Comparison of ENCODE assay signal across 28 cellular contexts in genomic region chr10:5325076-5325475, GRCh38. TPM values are rescaled to one million over a fixed set of nuclear protein-coding genes. Genes with fewer than 3 reads are reported as not detected.
"Had no signal": no experiment of that assay in that cellular context is flagged by ENCODE, and none has a peak within 500 bp of the region (broad histone marks: within the 10 kb centered on the region; RNA-seq: fewer than 3 reads in every experiment).

No MANE protein-coding gene starts in this region.

- H3K27ac ChIP-seq: dorsolateral prefrontal cortex, heart left ventricle, neural progenitor cell, pancreas, right lobe of liver, spleen, stomach had no signal

- H3K36me3 ChIP-seq: heart left ventricle, neural progenitor cell, pancreas, right lobe of liver, spleen, stomach had no signal

- H3K9me3 Mint-ChIP-seq: central memory CD8-positive, alpha-beta T cell had no signal

- H3K27me3 ChIP-seq: heart left ventricle, neural progenitor cell, pancreas, right lobe of liver, stomach had no signal

- H3K4me3 ChIP-seq: dorsolateral prefrontal cortex, heart left ventricle, neural progenitor cell, pancreas, right lobe of liver, spleen, stomach had no signal

- H3K4me1 Mint-ChIP-seq: central memory CD8-positive, alpha-beta T cell; mesothelial cell of epicardium; neural progenitor cell had no signal

- H3K4me1 ChIP-seq: heart left ventricle, neural progenitor cell, pancreas, right lobe of liver, spleen, stomach had no signal

- DNase-seq: cortex of kidney; dorsolateral prefrontal cortex; effector CD8-positive, alpha-beta T cell; foreskin melanocyte; heart left ventricle; hippocampal formation; kidney glomerular epithelial cell; natural killer cell; nucleus accumbens; pancreas; retina; right lobe of liver; spleen; stimulated activated CD4-positive, alpha-beta T cell treated with anti-CD3 and anti-CD28 coated beads, Interleukin-15, amount 100 ng/mL, for 24 hours; stimulated activated CD4-positive, alpha-beta T cell treated with anti-CD3 and anti-CD28 coated beads, Interleukin-1b, Interleukin-23, amount 100 ng/mL, for 48 hours; stimulated activated CD4-positive, alpha-beta T cell treated with anti-CD3 and anti-CD28 coated beads, Interleukin-4, amount 100 ng/mL, for 24 hours; stimulated activated naive CD4-positive, alpha-beta T cell; stomach; trophoblast cell had no signal

- ATAC-seq: esophagus mucosa, heart left ventricle, left lobe of liver, natural killer cell, pancreas, right lobe of liver had no signal

- H3K36me3 Mint-ChIP-seq: mesothelial cell of epicardium, natural killer cell, neural progenitor cell had no signal

- H3K4me3 Mint-ChIP-seq: central memory CD8-positive, alpha-beta T cell; mesothelial cell of epicardium; natural killer cell; neural progenitor cell had no signal

- H3K9me3 ChIP-seq: pancreas, right lobe of liver, spleen, stomach had no signal

- H3K27ac Mint-ChIP-seq: mesothelial cell of epicardium, natural killer cell, neural progenitor cell, progenitor cell of endocrine pancreas had no signal

RNA-seq across cellular contexts. Expression of gene UCN3, which starts 39.7 kb away (rescaled TPM):
- total RNA-seq: esophagus mucosa, heart left ventricle, left lobe of liver, lower leg skin, mesothelial cell of epicardium, myocyte, natural killer cell, right lobe of liver, skeletal muscle tissue, spleen had no signal
- polyA plus RNA-seq: heart left ventricle, spleen had no signal
